ENCODE assay signal across 18 cellular contexts in genomic region chr18:9204659-9205058, GRCh38.
DNase-seq lines count a peak whose midpoint lies in the region; ATAC-seq, FAIRE-seq and TF ChIP-seq lines count a peak whose summit lies in the region.
"Had no signal": no experiment of that assay in that cellular context is flagged by ENCODE, and none has a peak within 500 bp of the region (broad histone marks: within the 10 kb centered on the region; RNA-seq: fewer than 3 reads in every experiment).

No MANE protein-coding gene starts in this region.

- 87% methylated on average over 5 of the region's 5 CpGs; no CpG with 5 or more reads in 1 of the 2 experiments for WGBS in H1 (ENCODE audit: extremely low coverage in 1 of 2, insufficient coverage in 1 of 2, insufficient read length in 1 of 2, insufficient replicate concordance in 2 of 2, low coverage in 1 of 2, low lambda C conversion rate in 2 of 2, missing lambda C conversion rate in 1 of 2), 2 experiments

- no peak overlapping the region for H3K4ac ChIP-seq in H1 (replicated peaks; ENCODE audit: insufficient read length, low read depth, low read length)

- TF ChIP-seq CTCF in H1 (IDR thresholded peaks at IDR 0.05; ENCODE audit: control extremely low read depth in 1 of 3, insufficient read depth in 1 of 3, low read depth in 1 of 3, low read length in 3 of 3) (no peak), nephron progenitor cell (IDR thresholded peaks at IDR 0.05) (no peak)

- H3K27ac Mint-ChIP-seq in nephron progenitor cell: peak overlapping the region; percentile 79

- no peak for TF ChIP-seq EP300 in H1 (IDR thresholded peaks at IDR 0.05; ENCODE audit: borderline replicate concordance in 1 of 2, low read depth in 2 of 2, low read length in 2 of 2)

- peaks cover 4% of the 10 kb centered on the region for H3K4me1 Mint-ChIP-seq in nephron progenitor cell

- peaks cover 0 to 4% (median 2%) of the 10 kb centered on the region in 4 experiments; a peak in 2 of 7 replicates for H3K4me1 ChIP-seq in H1 (replicated peaks in 1 of 4; ENCODE audit: control insufficient read depth in 3 of 4, insufficient read depth in 4 of 4, low read length in 3 of 4)
- H3K4me1 ChIP-seq: A549 had no signal

- H3K23ac ChIP-seq in H1 (ENCODE audit: insufficient read length): no peak overlapping the region

- H3K79me1 ChIP-seq in H1 (ENCODE audit: low read depth, low read length): no peaks in the 10 kb centered on the region

- H4K91ac ChIP-seq in H1 (replicated peaks; ENCODE audit: insufficient read length, low read length): no peak overlapping the region

- H3K4me3 ChIP-seq in H1 (ENCODE audit: extremely low read depth in 1 of 4, insufficient read depth in 2 of 4, low read depth in 3 of 4, low read length in 4 of 4): no peak overlapping the region
- H3K4me3 ChIP-seq: A549 had no signal

- H3K27ac ChIP-seq in H1 (ENCODE audit: low read depth, low read length): no peak overlapping the region
- H3K27ac ChIP-seq: A549, C4-2B had no signal

- CTCF ChIA-PET in H1 (lab: Charles Lee; ENCODE audit: partially characterized antibody): interaction anchor here (1.0 to 1.3 kb wide), 2 partner anchors 10 to 29 kb away, joined by 3 to 4 read pairs; no protein-coding TSS in a partner anchor

- no peak overlapping the region for H2BK15ac ChIP-seq in H1 (ENCODE audit: low read length)

- no peak overlapping the region for H2BK20ac ChIP-seq in H1 (ENCODE audit: low read length)

- peak; percentile 61 for FAIRE-seq in GM12891 (lab: Jason Lieb, UNC)
- FAIRE-seq in H54 (lab: Jason Lieb, UNC): peak; percentile 53
- peak; percentile 68 for FAIRE-seq in H1 (lab: Jason Lieb, UNC)
- FAIRE-seq: A549, HTR-8/SVneo had no signal

- no peak overlapping the region for H4K8ac ChIP-seq in H1 (ENCODE audit: extremely low read depth, insufficient read depth, low read length)

- H2BK12ac ChIP-seq in H1 (ENCODE audit: low read depth, low read length): no peak overlapping the region

- H3K56ac ChIP-seq in H1 (replicated peaks; ENCODE audit: insufficient read length, low read depth, low read length): no peak overlapping the region

- H3K27me3 Mint-ChIP-seq in nephron progenitor cell (ENCODE audit: low read depth, poor library complexity): no peaks in the 10 kb centered on the region
- H3K27me3 Mint-ChIP-seq: CD4-positive, alpha-beta memory T cell had no signal

- no peak overlapping the region for H4K5ac ChIP-seq in H1 (ENCODE audit: insufficient read length, low read depth, low read length)

- 0 out of 4 replicates have a peak, but pooled peaks cover 0 to 4% of the 10 kb centered on the region in 2 experiments for H3K79me2 ChIP-seq in H1 (ENCODE audit: control insufficient read depth in 1 of 2, insufficient read depth in 2 of 2, low read length in 2 of 2)

- no peaks in the 10 kb centered on the region for H3K27me3 ChIP-seq in H1 (replicated peaks in 1 of 4; ENCODE audit: control insufficient read depth in 3 of 4, extremely low read depth in 1 of 4, insufficient read depth in 3 of 4, low read length in 3 of 4)

- no peak overlapping the region for H3K14ac ChIP-seq in H1 (ENCODE audit: insufficient read length)

- no peak overlapping the region for H3K4me2 ChIP-seq in H1 (ENCODE audit: insufficient read depth in 1 of 2, low read depth in 2 of 2, low read length in 2 of 2)
- H3K4me2 ChIP-seq: A549 had no signal

- H3K9ac ChIP-seq in H1 (replicated peaks in 1 of 4; ENCODE audit: extremely low read depth in 1 of 4, low read depth in 3 of 4, low read length in 3 of 4): no peak overlapping the region

- no peaks in the 10 kb centered on the region for H3K23me2 ChIP-seq in H1 (ENCODE audit: low read depth, low read length)

- no peaks in the 10 kb centered on the region for H4K20me1 ChIP-seq in H1 (replicated peaks in 1 of 2; ENCODE audit: control insufficient read depth in 1 of 2, insufficient read depth in 2 of 2, low read length in 2 of 2)

- ATAC-seq in esophagus mucosa (no peak), GM18867 (IDR thresholded peaks at IDR 0.05; ENCODE audit: unreplicated experiment) (no peak)
- ATAC-seq: A549 had no signal

- no peak overlapping the region for H2AFZ ChIP-seq in H1 (ENCODE audit: low read length)

- no peak overlapping the region for H2AK5ac ChIP-seq in H1 (ENCODE audit: low read depth, low read length)

- no peaks in the 10 kb centered on the region for H3K9me3 Mint-ChIP-seq in nephron progenitor cell
- H3K9me3 Mint-ChIP-seq: CD4-positive, alpha-beta memory T cell had no signal

- no peaks in the 10 kb centered on the region for H3K9me3 ChIP-seq in H1 (ENCODE audit: insufficient read depth in 2 of 2, low read depth in 1 of 2, low read length in 1 of 2)
- H3K9me3 ChIP-seq: A549 had no signal

- POLR2A ChIA-PET in H1 (lab: Charles Lee; ENCODE audit: partially characterized antibody): interaction anchor here (1.2 kb wide), 1 partner anchor 13 kb away, joined by 3 read pairs; no protein-coding TSS in a partner anchor

- H3K36me3 ChIP-seq in H1 (ENCODE audit: control insufficient read depth in 2 of 4, insufficient read depth in 4 of 4, low read length in 3 of 4): peaks cover 0 to 11% (median 0%) of the 10 kb centered on the region in 4 experiments; a peak in 1 of 8 replicates

- H3K36me3 Mint-ChIP-seq in nephron progenitor cell (ENCODE audit: low read depth): peaks cover 10% of the 10 kb centered on the region

- TF ChIP-seq RAD21 in H1 (IDR thresholded peaks at IDR 0.05 in 1 of 2, conservative IDR thresholded peaks at IDR 0.05 in 1 of 2; ENCODE audit: low read depth in 2 of 2, low read length in 2 of 2): no peak

- H2BK120ac ChIP-seq in H1 (replicated peaks; ENCODE audit: low read depth, low read length): no peak overlapping the region

- DNase-seq in GM12891 (ENCODE audit: insufficient read length, low spot score) (no peak), H54 (ENCODE audit: insufficient read length, low spot score) (no peak), H1 (ENCODE audit: low read depth in 1 of 2, low spot score in 2 of 2) (no peak), nephron progenitor cell (no peak)
- no peak for DNase-seq in stimulated activated naive CD4-positive, alpha-beta T cell (lab: John Stamatoyannopoulos, UW)
- DNase-seq: AML-193; CD4-positive, alpha-beta memory T cell; DMS153; DMS79; GDM1; H7; IMR-90; KBM-7 had no signal

- no peak for TF ChIP-seq POLR2A in GM12891 (IDR thresholded peaks at IDR 0.05; ENCODE audit: low read depth, low read length)
- TF ChIP-seq POLR2A in H54 (IDR thresholded peaks at IDR 0.05; ENCODE audit: low read depth, low read length): no peak
- no peak for TF ChIP-seq POLR2A in H1 (IDR thresholded peaks at IDR 0.05; ENCODE audit: control extremely low read depth in 1 of 2, low read depth in 2 of 2, low read length in 2 of 2)

- H2BK5ac ChIP-seq in H1 (ENCODE audit: low read depth, low read length): no peak overlapping the region

- H3K18ac ChIP-seq in H1 (ENCODE audit: extremely low read depth, low read length): no peak overlapping the region

- no peak overlapping the region for H3K4me3 Mint-ChIP-seq in nephron progenitor cell
- H3K4me3 Mint-ChIP-seq: CD4-positive, alpha-beta memory T cell had no signal

TF ChIP-seq in GM12891, 5 proteins besides CTCF, POLR2A, EP300 and RAD21:
- no peak for TF ChIP-seq POLR2AphosphoS5 (IDR thresholded peaks at IDR 0.05; ENCODE audit: low read depth, low read length)

TF ChIP-seq in H1, 55 proteins besides CTCF, POLR2A, EP300 and RAD21 (continues in another document):
- no peak for TF ChIP-seq CHD2 (IDR thresholded peaks at IDR 0.05; ENCODE audit: low read length)
- no peak for TF ChIP-seq POU5F1 (IDR thresholded peaks at IDR 0.05; ENCODE audit: low read depth, low read length)
